ENCODE assay signal across 8 cellular contexts in the genomic region with DNA sequence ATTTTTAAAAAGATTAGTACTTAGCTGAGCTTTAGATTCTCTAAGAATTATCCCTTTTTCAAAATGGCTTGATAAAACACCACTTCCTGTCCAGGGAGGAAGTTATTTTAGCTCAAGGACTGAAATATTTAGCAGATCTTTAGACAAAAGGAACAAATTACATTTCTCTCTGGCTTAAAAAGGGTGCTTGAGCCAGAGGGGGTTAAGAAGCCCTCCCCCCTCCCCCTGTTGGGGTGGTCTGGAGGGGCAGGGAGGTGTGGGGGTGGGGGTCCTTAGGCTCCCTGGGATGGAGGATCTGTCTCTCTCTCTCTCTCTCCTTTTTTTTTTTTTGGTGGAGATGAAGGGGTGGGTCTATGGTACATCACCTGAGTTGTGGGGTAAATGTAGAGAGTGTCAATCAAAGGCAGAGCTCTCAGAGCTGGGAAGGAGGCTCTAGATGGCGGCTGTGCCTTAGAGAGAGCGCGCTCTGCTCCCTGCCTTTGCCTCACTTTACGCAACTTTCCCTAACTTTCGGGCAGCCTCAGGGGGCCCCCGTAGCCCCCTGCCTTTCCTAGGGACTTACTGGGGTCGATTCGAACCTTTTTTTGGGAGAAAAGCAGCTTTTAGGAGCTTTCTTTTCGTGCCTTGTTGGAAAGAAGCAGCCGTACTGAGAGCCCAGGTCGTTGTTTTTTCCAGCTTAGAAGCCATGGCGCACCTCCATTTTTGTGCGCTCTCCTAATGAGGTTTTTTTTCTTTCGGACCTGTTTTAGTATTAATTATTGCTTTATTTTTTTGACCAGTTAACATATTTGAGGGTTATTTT. TPM values are rescaled to one million over a fixed set of nuclear protein-coding genes. Genes with fewer than 3 reads are reported as not detected.
A peak's percentile ranks its signal among the peaks of the same experiment; 100 is the strongest.
DNase-seq lines count a peak whose midpoint lies in the region; ATAC-seq, FAIRE-seq and TF ChIP-seq lines count a peak whose summit lies in the region.

A gene (plus strand): TSS at position 415 of the 802 bp plus-strand sequence. CDS start 914 bp downstream, outside the sequence.

- H3K9me3 ChIP-seq in kidney (ENCODE audit: control insufficient read depth in 1 of 2, low read length in 2 of 2), result no peaks in the 10 kb centered on the region

- TF ChIP-seq CTCF in WI38 (IDR thresholded peaks at IDR 0.05; ENCODE audit: low read depth, low read length) (no peak), kidney (IDR thresholded peaks at IDR 0.05; ENCODE audit: borderline replicate concordance, extremely low read depth, insufficient read depth) (no peak)

- peaks cover under 1 to 16% of the 10 kb centered on the region in 2 donors for H3K4me1 ChIP-seq in kidney (ENCODE audit: control insufficient read depth in 1 of 2, insufficient read depth in 1 of 2, low read depth in 1 of 2, low read length in 2 of 2)

- ATAC-seq in GM19043 (IDR thresholded peaks at IDR 0.05; ENCODE audit: low read depth, unreplicated experiment), result peak; percentile 60
- peak; percentile 68 for ATAC-seq in HG03280 (IDR thresholded peaks at IDR 0.05; ENCODE audit: unreplicated experiment)

- intact Hi-C loops in kidney (cut with DNase I), result no loop called here

- DNase-seq in Ammon's horn (ENCODE audit: low spot score), result peak; percentile 81
- DNase-seq in NCI-H226, result peak; percentile 87
- peak; percentile 93 for DNase-seq in cerebellar cortex (ENCODE audit: low spot score)
- DNase-seq in kidney, result no peak
- DNase-seq in stimulated activated CD4-positive, alpha-beta T cell treated with anti-CD3 and anti-CD28 coated beads, Interleukin-15, amount 100 ng/mL, for 24 hours, result peak; percentile 70

- H3K27ac ChIP-seq in kidney (ENCODE audit: low read depth in 2 of 2, low read length in 2 of 2), result peak within 1 kb of the TSS; percentile 96 to 98

- H3K4me3 ChIP-seq in WI38 (ENCODE audit: low read depth, low read length) (peak within 1 kb of the TSS; percentile 92), kidney (ENCODE audit: low read length in 2 of 2) (peak within 1 kb of the TSS; percentile 80 to 90)

- peaks cover 2 to 16% of the 10 kb centered on the region in 2 donors for H3K36me3 ChIP-seq in kidney (ENCODE audit: control insufficient read depth in 1 of 2, insufficient read depth in 2 of 2, low read length in 2 of 2)

- no peak for FAIRE-seq in kidney (lab: Jason Lieb, UNC)

- H3K9ac ChIP-seq in kidney (ENCODE audit: low read length in 2 of 2), result peak within 1 kb of the TSS; percentile 97 to 100

RNA-seq across cellular contexts. Expression of the gene that starts here (rescaled TPM):
- 137 TPM for total RNA-seq in kidney
- polyA plus RNA-seq in kidney (ENCODE audit: insufficient read depth, low read depth, low replicate concordance), result 22.5 TPM
